In the genomic region with DNA sequence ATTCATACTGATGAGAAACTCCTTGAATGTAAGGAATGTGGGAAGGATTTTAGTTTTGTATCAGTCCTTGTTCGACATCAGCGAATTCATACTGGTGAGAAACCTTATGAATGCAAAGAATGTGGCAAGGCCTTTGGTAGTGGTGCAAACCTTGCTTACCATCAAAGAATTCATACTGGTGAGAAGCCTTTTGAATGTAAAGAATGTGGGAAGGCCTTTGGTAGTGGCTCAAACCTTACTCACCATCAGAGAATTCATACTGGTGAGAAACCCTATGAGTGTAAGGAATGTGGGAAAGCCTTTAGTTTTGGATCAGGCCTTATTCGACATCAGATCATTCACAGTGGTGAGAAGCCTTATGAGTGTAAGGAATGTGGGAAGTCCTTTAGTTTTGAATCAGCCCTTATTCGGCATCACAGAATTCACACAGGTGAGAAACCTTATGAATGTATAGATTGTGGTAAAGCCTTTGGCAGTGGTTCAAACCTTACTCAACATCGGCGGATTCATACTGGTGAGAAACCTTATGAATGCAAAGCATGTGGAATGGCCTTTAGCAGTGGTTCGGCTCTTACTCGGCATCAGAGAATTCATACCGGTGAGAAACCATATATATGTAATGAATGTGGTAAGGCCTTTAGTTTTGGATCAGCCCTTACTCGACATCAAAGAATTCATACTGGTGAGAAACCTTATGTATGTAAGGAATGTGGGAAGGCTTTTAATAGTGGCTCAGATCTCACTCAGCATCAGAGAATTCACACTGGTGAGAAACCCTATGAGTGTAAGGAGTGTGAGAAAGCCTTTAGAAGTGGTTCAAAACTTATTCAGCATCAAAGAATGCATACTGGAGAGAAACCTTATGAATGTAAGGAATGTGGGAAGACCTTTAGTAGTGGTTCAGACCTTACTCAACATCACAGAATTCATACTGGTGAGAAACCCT, we compare ENCODE assay signal across 16 cellular contexts. TPM values are rescaled to one million over a fixed set of nuclear protein-coding genes. Genes with fewer than 3 reads are reported as not detected.
DNase-seq lines count a peak whose midpoint lies in the region; FAIRE-seq and TF ChIP-seq lines count a peak whose summit lies in the region.
"Had no signal": no experiment of that assay in that cellular context is flagged by ENCODE, and none has a peak within 500 bp of the region (broad histone marks: within the 10 kb centered on the region; RNA-seq: fewer than 3 reads in every experiment).

No MANE protein-coding gene starts in this region.

- no peaks in the 10 kb centered on the region for H3K27me3 Mint-ChIP-seq in progenitor cell of endocrine pancreas
- H3K27me3 Mint-ChIP-seq: stimulated activated memory B cell treated with anti-CD40 and anti-IgM and Interleukin-4, amounts not matched to agents 10 μg/mL and 1 μg/mL and 100 μg/mL, for 72 hours had no signal

- peaks cover 53% of the 10 kb centered on the region for H3K9me3 Mint-ChIP-seq in progenitor cell of endocrine pancreas (ENCODE audit: low read depth)

- H3K4me3 Mint-ChIP-seq in progenitor cell of endocrine pancreas (ENCODE audit: low read depth): no peak overlapping the region
- H3K4me3 Mint-ChIP-seq: natural killer cell; stimulated activated memory B cell treated with anti-CD40 and anti-IgM and Interleukin-4, amounts not matched to agents 10 μg/mL and 1 μg/mL and 100 μg/mL, for 72 hours had no signal

- H3K4me1 Mint-ChIP-seq in progenitor cell of endocrine pancreas (ENCODE audit: low read depth): no peaks in the 10 kb centered on the region
- H3K4me1 Mint-ChIP-seq: natural killer cell; stimulated activated memory B cell treated with anti-CD40 and anti-IgM and Interleukin-4, amounts not matched to agents 10 μg/mL and 1 μg/mL and 100 μg/mL, for 72 hours had no signal

- H3K36me3 ChIP-seq in bronchial epithelial cell (ENCODE audit: control insufficient read depth, insufficient read depth, low read length): peaks cover 1% of the 10 kb centered on the region

- DNase-seq in H54 (ENCODE audit: insufficient read length, low spot score) (no peak), bronchial epithelial cell (ENCODE audit: low read depth) (peak; percentile 0), progenitor cell of endocrine pancreas (ENCODE audit: low spot score, unreplicated experiment) (no peak), SIG-M5 treated with dmso at 0.1 percent for 504 hours (lab: John Stamatoyannopoulos, UW; ENCODE audit: unreplicated experiment) (no peak), NCI-H1694 treated with DMSO at 0.1 percent for 48 hours (lab: John Stamatoyannopoulos, UW) (no peak), NCI-H187 (lab: John Stamatoyannopoulos, UW) (no peak)
- DNase-seq: activated CD8-positive, alpha-beta memory T cell treated with anti-CD3 and anti-CD28 coated beads, Interleukin-2, amount 50 U/mL, for 48 hours; activated naive CD4-positive, alpha-beta T cell; cortex of kidney; DMS79; natural killer cell; NCI-H2081 treated with DMSO at 0.1 percent for 48 hours; NCI-H526 had no signal

- peak overlapping the region; percentile 45 for H3K27ac Mint-ChIP-seq in progenitor cell of endocrine pancreas
- H3K27ac Mint-ChIP-seq: natural killer cell; stimulated activated memory B cell treated with anti-CD40 and anti-IgM and Interleukin-4, amounts not matched to agents 10 μg/mL and 1 μg/mL and 100 μg/mL, for 72 hours had no signal

- no peak for TF ChIP-seq CTCF in bronchial epithelial cell (IDR thresholded peaks at IDR 0.05; ENCODE audit: insufficient read depth, low read length, severe bottlenecking)
- no peak for TF ChIP-seq CTCF in progenitor cell of endocrine pancreas (IDR thresholded peaks at IDR 0.05; ENCODE audit: unreplicated experiment)

- no peaks in the 10 kb centered on the region for H3K27me3 ChIP-seq in bronchial epithelial cell (ENCODE audit: control insufficient read depth, insufficient read depth, low read length)

- no peak for TF ChIP-seq POLR2A in H54 (IDR thresholded peaks at IDR 0.05; ENCODE audit: low read depth, low read length)

- no peak overlapping the region for H3K4me3 ChIP-seq in bronchial epithelial cell (ENCODE audit: low read depth, low read length)
- H3K4me3 ChIP-seq: lung, SK-N-MC had no signal

- H3K36me3 Mint-ChIP-seq in progenitor cell of endocrine pancreas (ENCODE audit: insufficient read depth): peaks cover 70% of the 10 kb centered on the region

- FAIRE-seq in H54 (lab: Jason Lieb, UNC) (peak; percentile 78), bronchial epithelial cell (lab: Jason Lieb, UNC) (peak; percentile 60)

RNA-seq across cellular contexts. Expression of gene ZNF345, which starts 26.6 kb away (rescaled TPM):
- 1.6 and 2.4 TPM in 2 replicates for total RNA-seq in bronchial epithelial cell
- 14.7 and 17.8 TPM in 2 replicates for total RNA-seq in progenitor cell of endocrine pancreas

RNA-seq across cellular contexts. Expression of gene ZNF829, which starts 38.8 kb away (rescaled TPM):
- total RNA-seq in bronchial epithelial cell: 3.1 and 3.7 TPM in 2 replicates
- total RNA-seq in progenitor cell of endocrine pancreas: 3.9 and 4.8 TPM in 2 replicates

RNA-seq across cellular contexts. Expression of gene ZNF568, which starts 38.9 kb away (rescaled TPM):
- 9.5 and 10.8 TPM in 2 replicates for total RNA-seq in bronchial epithelial cell
- total RNA-seq in progenitor cell of endocrine pancreas: 9.0 and 10.3 TPM in 2 replicates

RNA-seq across cellular contexts. Expression of gene ZNF790, which starts 39.1 kb away (rescaled TPM):
- total RNA-seq in bronchial epithelial cell (9.5 and 9.7 TPM in 2 replicates), progenitor cell of endocrine pancreas (12.1 and 13.7 TPM in 2 replicates)
